ENCODE assay signal across 3 cellular contexts in genomic region chrX:152758918-152759317, GRCh38. TPM values are rescaled to one million over a fixed set of nuclear protein-coding genes. Genes with fewer than 3 reads are reported as not detected.
"Had no signal": no experiment of that assay in that cellular context is flagged by ENCODE, and none has a peak within 500 bp of the region (broad histone marks: within the 10 kb centered on the region; RNA-seq: fewer than 3 reads in every experiment).

CSAG3 (plus strand) TSS chrX:152759218.

RNA-seq across cellular contexts. Expression of gene CSAG3, which starts in this region (rescaled TPM):
- total RNA-seq: LHCN-M2, MCF 10A, NCI-H460 had no signal
